25 cellular contexts compared by ENCODE assay signal in genomic region chr2:100179806-100180205, GRCh38.
"Had no signal": no experiment of that assay in that cellular context is flagged by ENCODE, and none has a peak within 500 bp of the region (broad histone marks: within the 10 kb centered on the region; RNA-seq: fewer than 3 reads in every experiment).

No MANE protein-coding gene starts in this region.

- H3K27ac ChIP-seq: neutrophil, pancreas, psoas muscle, right lobe of liver, sigmoid colon, stomach, thoracic aorta, thyroid gland, tibial nerve, upper lobe of left lung, vagina had no signal

- H3K4me3 ChIP-seq: pancreas, psoas muscle, right lobe of liver, sigmoid colon, stomach, thoracic aorta, thyroid gland, tibial nerve, upper lobe of left lung, vagina had no signal

- DNase-seq: nephron progenitor cell; nucleus accumbens; pancreas; posterior cingulate gyrus; psoas muscle; right cardiac atrium; right lobe of liver; sigmoid colon; small intestine; stimulated activated CD4-positive, alpha-beta T cell treated with anti-CD3 and anti-CD28 coated beads, Interleukin-15, amount 100 ng/mL, for 24 hours; stimulated activated CD4-positive, alpha-beta T cell treated with anti-CD3 and anti-CD28 coated beads, Interleukin-2, amount 100 ng/mL, for 24 hours; stimulated activated CD4-positive, alpha-beta T cell treated with anti-CD3 and anti-CD28 coated beads, Interleukin-2, amount 100 ng/mL, for 48 hours; stimulated activated CD4-positive, alpha-beta T cell treated with anti-CD3 and anti-CD28 coated beads, Interleukin-4, amount 100 ng/mL, for 24 hours; stimulated activated naive B cell treated with anti-CD40 and anti-IgM and Interleukin-4, amounts not matched to agents 10 μg/mL and 1 μg/mL and 100 μg/mL, for 72 hours; stimulated activated naive CD4-positive, alpha-beta T cell treated with Interleukin-2 at 50 U/mL for 16 hours; stomach; thyroid gland; trophoblast cell; upper lobe of left lung had no signal

- H3K27me3 ChIP-seq: neutrophil, pancreas, right lobe of liver, sigmoid colon, stomach, thyroid gland, tibial nerve, upper lobe of left lung, vagina had no signal

- H3K4me1 ChIP-seq: pancreas, psoas muscle, right lobe of liver, sigmoid colon, vagina had no signal

- H3K36me3 ChIP-seq: neutrophil, pancreas, right lobe of liver, sigmoid colon, stomach, thoracic aorta, thyroid gland, tibial nerve, upper lobe of left lung, vagina had no signal

- ATAC-seq: natural killer cell treated with Interleukin-12 subunit alpha and Interleukin-12 subunit beta and Interleukin-15 and Interleukin-18, amount 100 ng/mL, for 72 hours; pancreas; psoas muscle; right cardiac atrium; right lobe of liver; stimulated activated effector memory CD8-positive, alpha-beta T cell treated with anti-CD3 and anti-CD28 coated beads, Interleukin-12 subunit alpha, Interleukin-12 subunit beta, amount 100 ng/mL, for 72 hours; stimulated activated naive B cell treated with anti-CD40 and anti-IgM and Interleukin-4, amounts not matched to agents 10 μg/mL and 1 μg/mL and 100 μg/mL, for 72 hours had no signal

- H3K9me3 ChIP-seq: neutrophil, pancreas, psoas muscle, right lobe of liver, sigmoid colon, stomach, thoracic aorta, thyroid gland, tibial nerve, upper lobe of left lung, vagina had no signal
